ENCODE assay signal across 8 cellular contexts in genomic region chr11:74170694-74171629, GRCh38. TPM values are rescaled to one million over a fixed set of nuclear protein-coding genes. Genes with fewer than 3 reads are reported as not detected.
A peak's percentile ranks its signal among the peaks of the same experiment; 100 is the strongest.
DNase-seq lines count a peak whose midpoint lies in the region; ATAC-seq and TF ChIP-seq lines count a peak whose summit lies in the region.

C2CD3 (minus strand) TSS chr11:74171002; CDS start chr11:74170792, 210 bp downstream.
PPME1 (plus strand) TSS chr11:74171289; CDS start chr11:74171422, 133 bp downstream.

- intact Hi-C loops in head of caudate nucleus (cut with DNase I): no loop called here

- H3K4me3 Mint-ChIP-seq in activated naive CD8-positive, alpha-beta T cell treated with anti-CD3 and anti-CD28 coated beads, Interleukin-2, amount 10 ng/mL, durations not matched to agents 7 days and 5 days: no peak within 1 kb of the TSS
- no peak within 1 kb of the TSS for H3K4me3 Mint-ChIP-seq in osteocyte (ENCODE audit: unreplicated experiment)

- H3K36me3 ChIP-seq in thymus (ENCODE audit: control insufficient read depth, insufficient read depth): peaks cover 4% of the 10 kb centered on the region

- POLR2A ChIA-PET in activated naive CD8-positive, alpha-beta T cell treated with anti-CD3 and anti-CD28 coated beads, Interleukin-2, amount 10 ng/mL, durations not matched to agents 7 days and 5 days (lab: Charles Lee): interaction anchor here (0.8 to 3.1 kb wide), 11 partner anchors 12 to 383 kb away, joined by 3 to 38 read pairs (median 4); partner anchors contain the start of genes LIPT2, MRPL48 and UCP2

- H3K27me3 ChIP-seq in thymus (ENCODE audit: control insufficient read depth, insufficient read depth): no peaks in the 10 kb centered on the region

- H3K27me3 Mint-ChIP-seq in activated naive CD8-positive, alpha-beta T cell treated with anti-CD3 and anti-CD28 coated beads, Interleukin-2, amount 10 ng/mL, durations not matched to agents 7 days and 5 days: no peaks in the 10 kb centered on the region
- no peaks in the 10 kb centered on the region for H3K27me3 Mint-ChIP-seq in osteocyte (ENCODE audit: unreplicated experiment)

- H3K9me3 ChIP-seq in thymus (ENCODE audit: control insufficient read depth): no peaks in the 10 kb centered on the region

- H3K4me1 Mint-ChIP-seq in activated naive CD8-positive, alpha-beta T cell treated with anti-CD3 and anti-CD28 coated beads, Interleukin-2, amount 10 ng/mL, durations not matched to agents 7 days and 5 days: peaks cover 17% of the 10 kb centered on the region
- H3K4me1 Mint-ChIP-seq in osteocyte (ENCODE audit: unreplicated experiment): peaks cover 10% of the 10 kb centered on the region

- ATAC-seq in HG02678 (IDR thresholded peaks at IDR 0.05; ENCODE audit: unreplicated experiment): peak; percentile 94
- peak; percentile 97 for ATAC-seq in activated naive CD8-positive, alpha-beta T cell treated with anti-CD3 and anti-CD28 coated beads, Interleukin-2, amount 10 ng/mL, durations not matched to agents 7 days and 5 days (ENCODE audit: low read depth)

- peak within 1 kb of the TSS; percentile 95 for H3K27ac ChIP-seq in thymus (ENCODE audit: low read depth)

- TF ChIP-seq CTCF in GM12865 (IDR thresholded peaks at IDR 0.05; ENCODE audit: insufficient read depth, low read depth, low read length, missing control alignments): peak; percentile 16
- TF ChIP-seq CTCF in osteocyte (IDR thresholded peaks at IDR 0.05): peak; percentile 47

- H3K4me3 ChIP-seq in GM12865 (ENCODE audit: low read depth, low read length) (peak within 1 kb of the TSS; percentile 97), thymus (ENCODE audit: low read length) (peak within 1 kb of the TSS; percentile 86)

- H3K36me3 Mint-ChIP-seq in activated naive CD8-positive, alpha-beta T cell treated with anti-CD3 and anti-CD28 coated beads, Interleukin-2, amount 10 ng/mL, durations not matched to agents 7 days and 5 days: peaks cover 18% of the 10 kb centered on the region
- peaks cover 17% of the 10 kb centered on the region for H3K36me3 Mint-ChIP-seq in osteocyte (ENCODE audit: unreplicated experiment)

- H3K4me1 ChIP-seq in thymus (ENCODE audit: control insufficient read depth, insufficient read depth, low read length): peaks cover 17% of the 10 kb centered on the region

- WGBS in thymus: under 1% methylated on average over 68 of the region's 68 CpGs

- DNase-seq in GM12865 (ENCODE audit: low read depth): peak; percentile 100
- DNase-seq in NCI-H1105 treated with DMSO at 0.1 percent for 48 hours (lab: John Stamatoyannopoulos, UW): peak; percentile 100
- peak; percentile 99 for DNase-seq in SKM-1 treated with dmso at 0.1 percent for 144 hours (lab: John Stamatoyannopoulos, UW; ENCODE audit: unreplicated experiment)
- peak; percentile 92 for DNase-seq in activated naive CD8-positive, alpha-beta T cell treated with anti-CD3 and anti-CD28 coated beads, Interleukin-2, amount 10 ng/mL, durations not matched to agents 7 days and 5 days
- DNase-seq in head of caudate nucleus: peak; percentile 96 to 99 (median 99)
- peak; percentile 99 for DNase-seq in osteocyte (ENCODE audit: extremely low spot score, unreplicated experiment)

- no peak within 1 kb of the TSS for H3K27ac Mint-ChIP-seq in activated naive CD8-positive, alpha-beta T cell treated with anti-CD3 and anti-CD28 coated beads, Interleukin-2, amount 10 ng/mL, durations not matched to agents 7 days and 5 days
- no peak within 1 kb of the TSS for H3K27ac Mint-ChIP-seq in osteocyte (ENCODE audit: unreplicated experiment)

- no peaks in the 10 kb centered on the region for H3K9me3 Mint-ChIP-seq in activated naive CD8-positive, alpha-beta T cell treated with anti-CD3 and anti-CD28 coated beads, Interleukin-2, amount 10 ng/mL, durations not matched to agents 7 days and 5 days
- no peaks in the 10 kb centered on the region for H3K9me3 Mint-ChIP-seq in osteocyte (ENCODE audit: unreplicated experiment)

RNA-seq across cellular contexts. Expression of gene C2CD3, which starts in this region (rescaled TPM):
- 10 to 100 TPM; 36.2 to 37.6 TPM for total RNA-seq in activated naive CD8-positive, alpha-beta T cell treated with anti-CD3 and anti-CD28 coated beads, Interleukin-2, amount 10 ng/mL, durations not matched to agents 7 days and 5 days
- total RNA-seq in osteocyte: 25.2 and 26.9 TPM in 2 replicates
- 12.2 TPM for polyA plus RNA-seq in thymus

RNA-seq across cellular contexts. Expression of gene PPME1, which starts in this region (rescaled TPM):
- total RNA-seq in activated naive CD8-positive, alpha-beta T cell treated with anti-CD3 and anti-CD28 coated beads, Interleukin-2, amount 10 ng/mL, durations not matched to agents 7 days and 5 days: 10 to 100 TPM; 29.2 to 29.7 TPM
- 33.4 and 40.4 TPM in 2 replicates for total RNA-seq in osteocyte
- polyA plus RNA-seq in thymus: 19.8 TPM

Comparison
In these comparisons a context has a peak if more than half of its experiments do, and no peak if none do; other contexts are left out.
1. Peak in every context shown above with its lines: DNase-seq, ATAC-seq, H3K4me3 ChIP-seq and H3K27ac ChIP-seq.